Comparison of ENCODE assay signal across 28 cellular contexts in the genomic region with DNA sequence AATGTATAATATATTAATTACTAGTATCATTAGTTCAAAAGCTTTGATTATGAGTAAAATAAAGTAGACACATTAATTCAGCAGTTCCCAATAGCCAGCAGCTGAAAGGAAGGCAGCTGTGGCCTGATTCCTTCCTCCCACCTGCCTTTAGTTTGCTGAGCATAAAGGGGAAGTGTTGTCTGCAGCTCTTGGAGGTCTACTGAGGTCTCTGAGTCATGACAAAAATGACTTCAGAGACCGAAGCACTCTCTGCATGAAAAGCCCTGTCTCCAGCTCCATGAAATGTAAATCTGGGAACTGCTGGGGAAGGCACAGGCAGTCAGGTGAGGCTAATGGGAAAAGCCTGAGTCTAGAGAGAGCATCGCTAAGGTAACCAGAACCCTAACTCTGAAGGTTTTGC.
A peak's percentile ranks its signal among the peaks of the same experiment; 100 is the strongest.
DNase-seq lines count a peak whose midpoint lies in the region; ATAC-seq and TF ChIP-seq lines count a peak whose summit lies in the region.
"Had no signal": no experiment of that assay in that cellular context is flagged by ENCODE, and none has a peak within 500 bp of the region (broad histone marks: within the 10 kb centered on the region; RNA-seq: fewer than 3 reads in every experiment).

No MANE protein-coding gene starts in this region.

- intact Hi-C loops in breast epithelium (cut with DNase I; ENCODE audit: low total_unique reads), result no loop called here

- H3K36me3 ChIP-seq in breast epithelium, result no peaks in the 10 kb centered on the region
- H3K36me3 ChIP-seq: lower lobe of right lung, tibial artery, vagina had no signal

- no peak overlapping the region for H3K4me3 ChIP-seq in breast epithelium
- H3K4me3 ChIP-seq: dorsolateral prefrontal cortex, GM23248, lower lobe of right lung, tibial artery, vagina had no signal

- H3K9me3 ChIP-seq in breast epithelium, result no peaks in the 10 kb centered on the region
- H3K9me3 ChIP-seq: lower lobe of right lung, tibial artery, vagina had no signal

- H3K27ac ChIP-seq in breast epithelium, result no peak overlapping the region
- H3K27ac ChIP-seq: dorsolateral prefrontal cortex, GM23248, lower lobe of right lung, tibial artery, vagina had no signal

- no peak for TF ChIP-seq CTCF in breast epithelium (IDR thresholded peaks at IDR 0.05)

- TF ChIP-seq POLR2A in breast epithelium (IDR thresholded peaks at IDR 0.05), result no peak

- DNase-seq in SIG-M5 treated with dmso at 0.1 percent for 504 hours (lab: John Stamatoyannopoulos, UW; ENCODE audit: unreplicated experiment) (peak; percentile 3), SIG-M5 (lab: John Stamatoyannopoulos, UW) (no peak), MV-4-11 (lab: John Stamatoyannopoulos, UW) (peak; percentile 63), OCI-M1 (lab: John Stamatoyannopoulos, UW) (peak; percentile 41), breast epithelium (ENCODE audit: low spot score in 2 of 2) (no peak)
- DNase-seq in activated CD8-positive, alpha-beta memory T cell treated with anti-CD3 and anti-CD28 coated beads, Interleukin-2, amount 50 U/mL, for 4 hours, result no peak
- DNase-seq in activated CD4-positive, CD25-positive, alpha-beta regulatory T cell (lab: John Stamatoyannopoulos, UW), result no peak
- DNase-seq: activated CD4-positive, alpha-beta T cell treated with anti-CD3 and anti-CD28 coated beads for 4 hours; activated CD8-positive, alpha-beta T cell treated with anti-CD3 and anti-CD28 coated beads, Interleukin-2, amount 10 ng/mL, durations not matched to agents 7 days and 5 days; activated T-cell treated with anti-CD3 and anti-CD28 coated beads for 4 hours; CD8-positive, alpha-beta memory T cell; dorsolateral prefrontal cortex; GM23248; Karpas-422; kidney; lower lobe of right lung; natural killer cell; NCI-H1105; NCI-H446; occipital lobe; SHP77; stimulated activated CD4-positive, alpha-beta T cell treated with anti-CD3 and anti-CD28 coated beads, Interleukin-4, amount 100 ng/mL, for 4 hours; SW 1271; tibial artery had no signal

- H3K4me1 ChIP-seq in breast epithelium, result no peaks in the 10 kb centered on the region
- H3K4me1 ChIP-seq: lower lobe of right lung, tibial artery, vagina had no signal

- ATAC-seq in HG03378 (IDR thresholded peaks at IDR 0.05; ENCODE audit: unreplicated experiment), result no peak
- ATAC-seq: activated CD8-positive, alpha-beta T cell treated with anti-CD3 and anti-CD28 coated beads, Interleukin-2, amount 10 ng/mL, durations not matched to agents 7 days and 5 days; activated naive CD4-positive, alpha-beta T cell treated with anti-CD3 and anti-CD28 coated beads, Interleukin-2, amount 50 U/mL, for 72 hours; natural killer cell; Panc1 had no signal

- H3K27me3 ChIP-seq in breast epithelium, result no peaks in the 10 kb centered on the region
- H3K27me3 ChIP-seq: dorsolateral prefrontal cortex, tibial artery, vagina had no signal

Comparison
In these comparisons a context has a peak if more than half of its experiments do, and no peak if none do; other contexts are left out.
1. DNase-seq: peak in SIG-M5 treated with dmso at 0.1 percent for 504 hours (single experiment), MV-4-11 (single experiment) and OCI-M1 (single experiment); none in SIG-M5 (single experiment), activated CD8-positive, alpha-beta memory T cell treated with anti-CD3 and anti-CD28 coated beads, Interleukin-2, amount 50 U/mL, for 4 hours (single experiment), activated CD4-positive, CD25-positive, alpha-beta regulatory T cell (0 of 4) and breast epithelium (0 of 2).